Comparison of ENCODE assay signal across 15 cellular contexts in genomic region chr1:7581754-7582264, GRCh38.
DNase-seq lines count a peak whose midpoint lies in the region; ATAC-seq and TF ChIP-seq lines count a peak whose summit lies in the region.
"Had no signal": no experiment of that assay in that cellular context is flagged by ENCODE, and none has a peak within 500 bp of the region (broad histone marks: within the 10 kb centered on the region; RNA-seq: fewer than 3 reads in every experiment).

No MANE protein-coding gene starts in this region.

- H3K4me3 ChIP-seq in RWPE2 (ENCODE audit: severe bottlenecking) (no peak overlapping the region), fibroblast of villous mesenchyme (ENCODE audit: low read depth, low read length) (no peak overlapping the region)
- H3K4me3 ChIP-seq: stomach had no signal

- no peak overlapping the region for H3K27ac ChIP-seq in RWPE2 (ENCODE audit: poor library complexity, severe bottlenecking)

- no peaks in the 10 kb centered on the region for H3K27me3 Mint-ChIP-seq in osteocyte (ENCODE audit: unreplicated experiment)
- H3K27me3 Mint-ChIP-seq: activated CD4-positive, alpha-beta T cell treated with anti-CD3 and anti-CD28 coated beads, Interleukin-2, amount 10 ng/mL, durations not matched to agents 24 days and 14 days; activated naive CD4-positive, alpha-beta T cell treated with anti-CD3 and anti-CD28 coated beads, Interleukin-2, amount 50 U/mL, for 24 hours had no signal

- H3K4me1 ChIP-seq in RWPE2 (ENCODE audit: insufficient read depth, poor library complexity, severe bottlenecking), result no peaks in the 10 kb centered on the region

- no peaks in the 10 kb centered on the region for H3K9me3 ChIP-seq in RWPE2 (ENCODE audit: severe bottlenecking)
- H3K9me3 ChIP-seq: stomach had no signal

- H3K4me1 Mint-ChIP-seq in osteocyte (ENCODE audit: unreplicated experiment), result peaks cover 9% of the 10 kb centered on the region
- H3K4me1 Mint-ChIP-seq: activated CD4-positive, alpha-beta T cell treated with anti-CD3 and anti-CD28 coated beads, Interleukin-2, amount 10 ng/mL, durations not matched to agents 24 days and 14 days; activated naive CD4-positive, alpha-beta T cell treated with anti-CD3 and anti-CD28 coated beads, Interleukin-2, amount 50 U/mL, for 24 hours had no signal

- no peak for TF ChIP-seq CTCF in RWPE2 (IDR thresholded peaks at IDR 0.05; ENCODE audit: poor library complexity, severe bottlenecking)
- no peak for TF ChIP-seq CTCF in fibroblast of villous mesenchyme (IDR thresholded peaks at IDR 0.05; ENCODE audit: insufficient read depth, low read depth, low read length)
- TF ChIP-seq CTCF in osteocyte (IDR thresholded peaks at IDR 0.05), result peak; percentile 18

- H3K9me3 Mint-ChIP-seq in osteocyte (ENCODE audit: unreplicated experiment), result no peaks in the 10 kb centered on the region
- H3K9me3 Mint-ChIP-seq: activated CD4-positive, alpha-beta T cell treated with anti-CD3 and anti-CD28 coated beads, Interleukin-2, amount 10 ng/mL, durations not matched to agents 24 days and 14 days; activated naive CD4-positive, alpha-beta T cell treated with anti-CD3 and anti-CD28 coated beads, Interleukin-2, amount 50 U/mL, for 24 hours; effector memory CD8-positive, alpha-beta T cell had no signal

- no peak overlapping the region for H3K4me3 Mint-ChIP-seq in osteocyte (ENCODE audit: unreplicated experiment)
- H3K4me3 Mint-ChIP-seq: activated CD4-positive, alpha-beta T cell treated with anti-CD3 and anti-CD28 coated beads, Interleukin-2, amount 10 ng/mL, durations not matched to agents 24 days and 14 days; activated naive CD4-positive, alpha-beta T cell treated with anti-CD3 and anti-CD28 coated beads, Interleukin-2, amount 50 U/mL, for 24 hours; effector memory CD8-positive, alpha-beta T cell had no signal

- no peak overlapping the region for H3K27ac Mint-ChIP-seq in osteocyte (ENCODE audit: unreplicated experiment)
- H3K27ac Mint-ChIP-seq: activated CD4-positive, alpha-beta T cell treated with anti-CD3 and anti-CD28 coated beads, Interleukin-2, amount 10 ng/mL, durations not matched to agents 24 days and 14 days; activated naive CD4-positive, alpha-beta T cell treated with anti-CD3 and anti-CD28 coated beads, Interleukin-2, amount 50 U/mL, for 24 hours; effector memory CD8-positive, alpha-beta T cell had no signal

- no peaks in the 10 kb centered on the region for H3K36me3 Mint-ChIP-seq in osteocyte (ENCODE audit: unreplicated experiment)
- H3K36me3 Mint-ChIP-seq: activated naive CD4-positive, alpha-beta T cell treated with anti-CD3 and anti-CD28 coated beads, Interleukin-2, amount 50 U/mL, for 24 hours had no signal

- no peaks in the 10 kb centered on the region for H3K27me3 ChIP-seq in RWPE2 (ENCODE audit: insufficient read depth, poor library complexity, severe bottlenecking)

- DNase-seq in Ammon's horn (ENCODE audit: low spot score) (peak; percentile 71), RWPE2 (ENCODE audit: low spot score) (peak; percentile 25), fibroblast of villous mesenchyme (ENCODE audit: low read depth) (peak; percentile 20), osteocyte (ENCODE audit: extremely low spot score, unreplicated experiment) (no peak), NCI-H1694 (lab: John Stamatoyannopoulos, UW) (no peak), A172 (ENCODE audit: low spot score) (no peak), SW480 (ENCODE audit: low spot score) (no peak), putamen (ENCODE audit: low spot score) (no peak)
- DNase-seq: activated CD4-positive, alpha-beta T cell treated with anti-CD3 and anti-CD28 coated beads, Interleukin-2, amount 10 ng/mL, durations not matched to agents 24 days and 14 days; activated T-cell treated with anti-CD3 and anti-CD28 coated beads for 4 hours; effector memory CD8-positive, alpha-beta T cell; NCI-H1048; stomach; T-helper 9 cell had no signal

- H3K36me3 ChIP-seq in RWPE2 (ENCODE audit: low read depth), result no peaks in the 10 kb centered on the region
- H3K36me3 ChIP-seq: stomach had no signal

- no peak for ATAC-seq in RWPE2 (ENCODE audit: low read depth)
- ATAC-seq: effector memory CD8-positive, alpha-beta T cell had no signal

Comparison
In these comparisons a context has a peak if more than half of its experiments do, and no peak if none do; other contexts are left out.
1. DNase-seq: peak in Ammon's horn (single experiment), RWPE2 (single experiment) and fibroblast of villous mesenchyme (single experiment); none in osteocyte (single experiment), NCI-H1694 (single experiment), A172 (single experiment), SW480 (single experiment) and putamen (single experiment).